Comparison of ENCODE assay signal across 23 cellular contexts in genomic region chr17:32993977-32994376, GRCh38. TPM values are rescaled to one million over a fixed set of nuclear protein-coding genes. Genes with fewer than 3 reads are reported as not detected.
DNase-seq lines count a peak whose midpoint lies in the region; ATAC-seq, FAIRE-seq and TF ChIP-seq lines count a peak whose summit lies in the region.
"Had no signal": no experiment of that assay in that cellular context is flagged by ENCODE, and none has a peak within 500 bp of the region (broad histone marks: within the 10 kb centered on the region; RNA-seq: fewer than 3 reads in every experiment).

No MANE protein-coding gene starts in this region.

- H3K9me3 ChIP-seq in mammary epithelial cell (replicated peaks; ENCODE audit: insufficient read depth, low read length) = no peaks in the 10 kb centered on the region
- no peaks in the 10 kb centered on the region for H3K9me3 ChIP-seq in breast epithelium
- peaks cover 2% of the 10 kb centered on the region; the same call in 2 of the 3 replicates for H3K9me3 ChIP-seq in GM12878 (replicated peaks; ENCODE audit: control insufficient read depth, insufficient read depth, low read length)

- H3K4me1 ChIP-seq in mammary epithelial cell (ENCODE audit: insufficient read depth, low read length) (peaks cover 6% of the 10 kb centered on the region), breast epithelium (no peaks in the 10 kb centered on the region), GM12878 (ENCODE audit: control insufficient read depth, insufficient read depth, low read length) (peaks cover 14% of the 10 kb centered on the region)

- no peak overlapping the region for H3K9ac ChIP-seq in mammary epithelial cell (ENCODE audit: insufficient read depth, low read length)
- H3K9ac ChIP-seq in GM12878 (ENCODE audit: control insufficient read depth, insufficient read depth, low read length) = peak overlapping the region; percentile 13; the same call in 1 of the 2 replicates

- no peak overlapping the region for H3K4me3 ChIP-seq in mammary epithelial cell (replicated peaks in 1 of 3; ENCODE audit: insufficient read depth in 1 of 3, low read depth in 2 of 3, low read length in 3 of 3)
- H3K4me3 ChIP-seq in breast epithelium = no peak overlapping the region
- H3K4me3 ChIP-seq in GM12878 = no peak overlapping the region
- H3K4me3 ChIP-seq: GM23338 had no signal

- TF ChIP-seq POLR2A in breast epithelium (IDR thresholded peaks at IDR 0.05) (no peak), GM12878 (IDR thresholded peaks at IDR 0.05; ENCODE audit: low read depth, low read length) (no peak)

- H3K27ac Mint-ChIP-seq in HFFc6 = no peak overlapping the region
- H3K27ac Mint-ChIP-seq: CD8-positive, alpha-beta T cell; GM23338 had no signal

- TF ChIP-seq EP300 in GM12878 (IDR thresholded peaks at IDR 0.05; ENCODE audit: borderline replicate concordance in 1 of 2, control insufficient read depth in 1 of 2, low read depth in 2 of 2, low read length in 2 of 2) = no peak

- H4K20me1 ChIP-seq in mammary epithelial cell (ENCODE audit: insufficient read depth, low read length) (no peaks in the 10 kb centered on the region), GM12878 (ENCODE audit: control insufficient read depth, insufficient read depth) (no peaks in the 10 kb centered on the region)

- FAIRE-seq in GM12878 (lab: Jason Lieb, UNC) = peak; percentile 7
- FAIRE-seq: A204.1 had no signal

- no peaks in the 10 kb centered on the region for H3K36me3 ChIP-seq in mammary epithelial cell (ENCODE audit: insufficient read depth, low read length)
- no peaks in the 10 kb centered on the region for H3K36me3 ChIP-seq in breast epithelium
- no peaks in the 10 kb centered on the region; a peak in 1 of 4 replicates for H3K36me3 ChIP-seq in GM12878 (ENCODE audit: control insufficient read depth in 2 of 2, insufficient read depth in 2 of 2, low read length in 1 of 2)

- RAD21 ChIA-PET in GM12878 (lab: Charles Lee; ENCODE audit: unreplicated experiment) = no interaction called here

- no peaks in the 10 kb centered on the region for H3K79me2 ChIP-seq in mammary epithelial cell (ENCODE audit: insufficient read depth, low read length)
- no peaks in the 10 kb centered on the region for H3K79me2 ChIP-seq in GM12878 (ENCODE audit: control insufficient read depth, insufficient read depth, low read length)

- SMC1A ChIA-PET in GM12878 (lab: Charles Lee; ENCODE audit: uncharacterized antibody, unreplicated experiment) = no interaction called here

- peaks cover 3% of the 10 kb centered on the region; the same call in 1 of the 2 replicates for H3K36me3 Mint-ChIP-seq in HFFc6 (ENCODE audit: low read depth)
- H3K36me3 Mint-ChIP-seq: CD8-positive, alpha-beta T cell had no signal

- no peak for TF ChIP-seq CTCF in mammary epithelial cell (conservative IDR thresholded peaks at IDR 0.05 in 1 of 2, IDR thresholded peaks at IDR 0.05 in 1 of 2; ENCODE audit: extremely low read depth in 1 of 2, insufficient read depth in 1 of 2, low read depth in 1 of 2, low read length in 2 of 2)
- TF ChIP-seq CTCF in breast epithelium (IDR thresholded peaks at IDR 0.05) = no peak
- no peak for TF ChIP-seq CTCF in GM12878 (IDR thresholded peaks at IDR 0.05 in 2 of 3, conservative IDR thresholded peaks at IDR 0.05 in 1 of 3; ENCODE audit: control insufficient read depth in 2 of 3, extremely low read depth in 1 of 3, insufficient read depth in 1 of 3, low read depth in 3 of 3, low read length in 3 of 3)
- TF ChIP-seq CTCF in HFFc6 (IDR thresholded peaks at IDR 0.05) = no peak

- TF ChIP-seq RAD21 in GM12878 (IDR thresholded peaks at IDR 0.05; ENCODE audit: insufficient read depth, low read depth, low read length) = no peak

- in situ Hi-C loops in mammary epithelial cell (cut with MboI; ENCODE audit: low sequenced_read_pairs in 2 of 2) = loop anchor here in 1 of 2 donors (10.0 kb wide), 1 partner anchor 209 kb away; no protein-coding TSS in a partner anchor
- in situ Hi-C loops in GM12878 (cut with MboI) = no loop called here

- peak; percentile 38 for ATAC-seq in HG02678 (IDR thresholded peaks at IDR 0.05; ENCODE audit: unreplicated experiment)
- ATAC-seq in GM12878 = peak; percentile 29
- ATAC-seq in GM19351 (IDR thresholded peaks at IDR 0.05; ENCODE audit: unreplicated experiment) = no peak
- ATAC-seq: CD8-positive, alpha-beta T cell; GM23338; HCT116 had no signal

- intact Hi-C loops in mammary epithelial cell (cut with micrococcal nuclease) (no loop called here), breast epithelium (cut with DNase I; ENCODE audit: low total_unique reads) (no loop called here), GM12878 (cut with micrococcal nuclease; ENCODE audit: unreplicated experiment) (no loop called here)

- H3K27ac ChIP-seq in mammary epithelial cell (ENCODE audit: insufficient read depth, low read depth, low read length) = no peak overlapping the region
- no peak overlapping the region for H3K27ac ChIP-seq in breast epithelium
- no peak overlapping the region for H3K27ac ChIP-seq in GM12878 (ENCODE audit: control insufficient read depth, insufficient read depth)

- peak; percentile 31 for DNase-seq in mammary epithelial cell
- no peak for DNase-seq in breast epithelium (ENCODE audit: low spot score in 2 of 2)
- DNase-seq in GM12878 (ENCODE audit: low read depth, low spot score) = no peak
- peak; percentile 26 for DNase-seq in superior temporal gyrus (ENCODE audit: extremely low spot score)
- DNase-seq in HFFc6 = no peak
- DNase-seq in SW 1271 (lab: John Stamatoyannopoulos, UW) = no peak
- DNase-seq: Calu3; CD8-positive, alpha-beta T cell; DMS53; EL; NCI-H1092; NCI-H1436 treated with DMSO at 0.1 percent for 48 hours; NCI-H2029; NCI-H345; NCI-H524 treated with DMSO at 0.1 percent for 48 hours had no signal

- peaks cover 4% of the 10 kb centered on the region; the same call in 1 of the 2 replicates for H3K9me3 Mint-ChIP-seq in HFFc6

- H2AFZ ChIP-seq in mammary epithelial cell (ENCODE audit: low read depth, low read length) (no peak overlapping the region), GM12878 (ENCODE audit: control insufficient read depth, low read depth, low read length) (peak overlapping the region; percentile 56)
- H2AFZ ChIP-seq: GM23338 had no signal

- H3K4me1 Mint-ChIP-seq in HFFc6 (ENCODE audit: low read depth) = peaks cover 9% of the 10 kb centered on the region

- H3K27me3 ChIP-seq in mammary epithelial cell (ENCODE audit: insufficient read depth, low read length) = no peaks in the 10 kb centered on the region
- no peaks in the 10 kb centered on the region for H3K27me3 ChIP-seq in breast epithelium
- no peaks in the 10 kb centered on the region for H3K27me3 ChIP-seq in GM12878 (replicated peaks in 1 of 2; ENCODE audit: control insufficient read depth in 2 of 2, insufficient read depth in 2 of 2, low read length in 1 of 2)

- H3K4me2 ChIP-seq in mammary epithelial cell (ENCODE audit: insufficient read depth, low read depth, low read length) (no peak overlapping the region), GM12878 (ENCODE audit: control insufficient read depth, insufficient read depth) (peak overlapping the region; percentile 57)
- H3K4me2 ChIP-seq: GM23338 had no signal

- dilution Hi-C loops in mammary epithelial cell (cut with HindIII; ENCODE audit: low sequenced_read_pairs) = no loop called here

- peaks cover 18% of the 10 kb centered on the region for H3K27me3 Mint-ChIP-seq in HFFc6 (ENCODE audit: insufficient read depth)

- POLR2A ChIA-PET in GM12878 (lab: Charles Lee) = no interaction called here

- H3K4me3 Mint-ChIP-seq in HFFc6 = no peak overlapping the region
- H3K4me3 Mint-ChIP-seq: CD8-positive, alpha-beta T cell; GM23338 had no signal

- BruUV-seq in mammary epithelial cell (replicated peaks; lab: Mats Ljungman, UMichigan) = no TSS peak
- no TSS peak for BruUV-seq in GM12878 (replicated peaks; lab: Mats Ljungman, UMichigan)

- 78% methylated on average over 7 of the region's 9 CpGs for WGBS in mammary epithelial cell (ENCODE audit: low coverage, missing lambda C conversion rate)
- WGBS in GM12878 (ENCODE audit: insufficient coverage, insufficient replicate concordance, low lambda C conversion rate, missing lambda C conversion rate) = 3% methylated on average over 9 of the region's 9 CpGs

- CTCF ChIA-PET in mammary epithelial cell (lab: Charles Lee; ENCODE audit: low non-redundant PET) = no interaction called here
- CTCF ChIA-PET in GM12878 (lab: Yijun Ruan, JAX) = interaction anchor here (1.1 to 6.4 kb wide), 2 partner anchors 52 to 216 kb away, joined by 3 to 64 read pairs; no protein-coding TSS in a partner anchor

TF ChIP-seq in GM12878, 131 proteins besides CTCF, POLR2A, EP300 and RAD21 (continues in another document):
- TF ChIP-seq MYC (IDR thresholded peaks at IDR 0.05; ENCODE audit: insufficient read depth, insufficient read length, insufficient replicate concordance, low read length, severe bottlenecking) = no peak
- TF ChIP-seq, protein P1, sequence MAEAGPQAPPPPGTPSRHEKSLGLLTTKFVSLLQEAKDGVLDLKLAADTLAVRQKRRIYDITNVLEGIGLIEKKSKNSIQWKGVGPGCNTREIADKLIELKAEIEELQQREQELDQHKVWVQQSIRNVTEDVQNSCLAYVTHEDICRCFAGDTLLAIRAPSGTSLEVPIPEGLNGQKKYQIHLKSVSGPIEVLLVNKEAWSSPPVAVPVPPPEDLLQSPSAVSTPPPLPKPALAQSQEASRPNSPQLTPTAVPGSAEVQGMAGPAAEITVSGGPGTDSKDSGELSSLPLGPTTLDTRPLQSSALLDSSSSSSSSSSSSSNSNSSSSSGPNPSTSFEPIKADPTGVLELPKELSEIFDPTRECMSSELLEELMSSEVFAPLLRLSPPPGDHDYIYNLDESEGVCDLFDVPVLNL (IDR thresholded peaks at IDR 0.05; ENCODE audit: low read depth, low read length) = no peak

RNA-seq across cellular contexts. Expression of gene SPACA3, which starts 2.3 kb away (rescaled TPM):
- total RNA-seq in mammary epithelial cell (not detected), breast epithelium (not detected), GM12878 (2014; rRNA removed) (0.22 TPM in 1 of 2 replicates, not detected in the other), GM12878 (2014; rRNA removed; fragmentation: Illumina TruSeq; extraction: Trizol) (not detected in 2 replicates), GM12878 (2021) (not detected in 2 replicates)
- polyA plus RNA-seq in mammary epithelial cell (0.27 TPM), GM12878 (2011; rRNA removed) (0.26 and 0.37 TPM in 2 replicates), GM12878 (2014; fragmentation: Illumina TruSeq; extraction: Trizol) (not detected in 2 replicates), GM12878 (2014; fragmentation: Nextera tagmentation; extraction: Ambion mirVana) (not detected), GM12878 (2014; rRNA removed) (not detected in 2 replicates), GM12878 (2016; fragmentation: Nextera tagmentation; extraction: Ambion mirVana) (under 1 TPM in 1 of 2 experiments, not detected in 1; 0.30 TPM)
- polyA minus RNA-seq in mammary epithelial cell = not detected
- not detected in 2 replicates for total RNA-seq in GM12878 (2013; cell fraction: nucleolus; rRNA removed)
- not detected for polyA plus RNA-seq in GM12878 (2011; ENCODE audit: low read depth)
- polyA plus RNA-seq in GM12878 (2011; cell fraction: cytosol; rRNA removed) = 0.37 and 0.96 TPM in 2 replicates
- 0.21 TPM in 1 of 2 replicates, not detected in the other for polyA plus RNA-seq in GM12878 (2011; cell fraction: nucleus; rRNA removed)
- polyA plus RNA-seq in GM12878 (2012) = 0.21 TPM in 1 of 2 replicates, not detected in the other
- polyA minus RNA-seq in GM12878 (2011; rRNA and poly(A)+ RNA removed) = not detected in 2 replicates
- polyA minus RNA-seq in GM12878 (2011; cell fraction: cytosol; rRNA and poly(A)+ RNA removed) = not detected in 2 replicates
- not detected in 2 replicates for polyA minus RNA-seq in GM12878 (2011; cell fraction: nucleus; rRNA and poly(A)+ RNA removed)
- not detected for total RNA-seq in HFFc6 (2021; fragmentation: NEBNext Ultra II Directional; extraction: Animal tissue kit (Norgen Biotek cat#: 25700))
- total RNA-seq: Calu3; CD8-positive, alpha-beta T cell; GM23338; HT-29; M059J had no signal
- polyA plus RNA-seq: BJ, GM23338 had no signal

Comparison
In these comparisons a context has a peak if more than half of its experiments do, and no peak if none do; other contexts are left out.
1. DNase-seq: peak in mammary epithelial cell (single experiment) and superior temporal gyrus (single experiment); none in breast epithelium (0 of 2), GM12878 (single experiment), HFFc6 (single experiment) and SW 1271 (0 of 2).